In the genomic region with DNA sequence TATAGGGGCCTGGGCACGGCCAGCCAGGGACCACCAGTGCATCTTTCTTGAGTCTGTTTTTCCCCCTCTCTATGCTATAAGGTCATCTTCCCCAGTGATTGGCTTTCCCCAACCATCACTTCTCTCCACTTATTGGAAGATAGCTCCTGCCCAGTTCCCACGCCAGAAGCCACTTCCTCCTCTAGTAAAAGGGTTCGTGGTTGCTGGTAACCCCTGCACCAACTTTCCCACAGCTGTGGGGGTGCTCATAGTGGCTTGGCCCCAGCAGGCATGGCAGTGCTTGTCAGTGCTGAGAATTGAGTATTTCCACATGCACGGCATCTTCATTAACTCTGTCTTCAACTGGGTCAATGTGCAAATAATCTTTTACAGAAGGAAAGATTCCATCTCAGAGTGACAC, we compare ENCODE assay signal across 21 cellular contexts.
A peak's percentile ranks its signal among the peaks of the same experiment; 100 is the strongest.
DNase-seq lines count a peak whose midpoint lies in the region; ATAC-seq lines count a peak whose summit lies in the region.
"Had no signal": no experiment of that assay in that cellular context is flagged by ENCODE, and none has a peak within 500 bp of the region (broad histone marks: within the 10 kb centered on the region; RNA-seq: fewer than 3 reads in every experiment).

No MANE protein-coding gene starts in this region.

- peaks cover 37 to 65% (median 55%) of the 10 kb centered on the region in 10 experiments for H3K4me1 ChIP-seq in BLaER1 treated with 17β-estradiol and CSF1 and Interleukin-3, amounts not matched to agents 10 nM and 100 nM
- H3K4me1 ChIP-seq in SJCRH30: peaks cover 25% of the 10 kb centered on the region
- H3K4me1 ChIP-seq: SJSA1 had no signal

- H3K4me3 Mint-ChIP-seq in memory B cell: no peak overlapping the region
- H3K4me3 Mint-ChIP-seq: activated naive CD4-positive, alpha-beta T cell treated with anti-CD3 and anti-CD28 coated beads for 36 hours; endodermal cell; T-helper 2 cell treated with Interferon-gamma antibody and Interleukin-4, amounts not matched to agents 5 μg/mL and 100 μg/mL, for 36 hours had no signal

- H3K9ac ChIP-seq in BLaER1 treated with 17β-estradiol and CSF1 and Interleukin-3, amounts not matched to agents 10 nM and 100 nM: no peak overlapping the region
- H3K9ac ChIP-seq: parathyroid adenoma had no signal

- H3K36me3 ChIP-seq in BLaER1 treated with 17β-estradiol and CSF1 and Interleukin-3, amounts not matched to agents 10 nM and 100 nM: peaks cover 25 to 48% (median 36%) of the 10 kb centered on the region in 11 experiments
- H3K36me3 ChIP-seq in SJCRH30: no peaks in the 10 kb centered on the region; the same call in 1 of the 2 replicates
- H3K36me3 ChIP-seq: SJSA1 had no signal

- ATAC-seq in GM18502 (IDR thresholded peaks at IDR 0.05; ENCODE audit: poor library complexity, unreplicated experiment) (peak; percentile 62), memory B cell (ENCODE audit: low read depth) (no peak), HG03159 (IDR thresholded peaks at IDR 0.05; ENCODE audit: unreplicated experiment) (no peak), GM21619 (IDR thresholded peaks at IDR 0.05; ENCODE audit: unreplicated experiment) (no peak)
- ATAC-seq: K562; naive thymus-derived CD4-positive, alpha-beta T cell; PC-3 had no signal

- no peak overlapping the region for H3K4me3 ChIP-seq in BLaER1 treated with 17β-estradiol and CSF1 and Interleukin-3, amounts not matched to agents 10 nM and 100 nM
- no peak overlapping the region for H3K4me3 ChIP-seq in SJCRH30
- H3K4me3 ChIP-seq: K562, SJSA1 had no signal

- H3K4me2 ChIP-seq in BLaER1 treated with 17β-estradiol and CSF1 and Interleukin-3, amounts not matched to agents 10 nM and 100 nM: peak overlapping the region; percentile 12 to 58 (median 47); a peak in 18 of 22 replicates

- peaks cover 30% of the 10 kb centered on the region for H3K36me3 Mint-ChIP-seq in memory B cell

- H3K9me3 Mint-ChIP-seq in memory B cell: no peaks in the 10 kb centered on the region
- H3K9me3 Mint-ChIP-seq: endodermal cell had no signal

- H3K27ac ChIP-seq in BLaER1 treated with 17β-estradiol and CSF1 and Interleukin-3, amounts not matched to agents 10 nM and 100 nM: 0 out of 22 replicates have a peak overlapping the region, but pooled peaks of 1 of the 11 experiments have one; percentile 11
- no peak overlapping the region for H3K27ac ChIP-seq in SJCRH30
- H3K27ac ChIP-seq: HL-60, parathyroid adenoma, SJSA1 had no signal

- peaks cover 22 to 50% (median 40%) of the 10 kb centered on the region in 11 experiments for H3K9me3 ChIP-seq in BLaER1 treated with 17β-estradiol and CSF1 and Interleukin-3, amounts not matched to agents 10 nM and 100 nM (replicated peaks in 1 of 11)
- H3K9me3 ChIP-seq in SJCRH30 (replicated peaks): no peaks in the 10 kb centered on the region
- H3K9me3 ChIP-seq: SJSA1 had no signal

- DNase-seq in SJCRH30: peak; percentile 23 to 60
- DNase-seq in memory B cell (ENCODE audit: low spot score in 2 of 2): no peak
- DNase-seq in effector CD8-positive, alpha-beta T cell (lab: John Stamatoyannopoulos, UW): no peak
- no peak for DNase-seq in DMS79 treated with DMSO at 0.1 percent for 48 hours (lab: John Stamatoyannopoulos, UW)
- DNase-seq: activated CD4-positive, alpha-beta T cell treated with anti-CD3 and anti-CD28 coated beads for 1 hour; activated T-cell treated with anti-CD3 and anti-CD28 coated beads for 4 hours; Calu3; endodermal cell; naive thymus-derived CD4-positive, alpha-beta T cell; NCI-H1436; PC-3 had no signal

- no peaks in the 10 kb centered on the region for H3K27me3 Mint-ChIP-seq in memory B cell
- H3K27me3 Mint-ChIP-seq: naive thymus-derived CD4-positive, alpha-beta T cell had no signal

- peaks cover 0 to 69% (median 9%) of the 10 kb centered on the region in 11 experiments; a peak in 11 of 22 replicates for H4K20me1 ChIP-seq in BLaER1 treated with 17β-estradiol and CSF1 and Interleukin-3, amounts not matched to agents 10 nM and 100 nM

- no peaks in the 10 kb centered on the region for H3K27me3 ChIP-seq in BLaER1 treated with 17β-estradiol and CSF1 and Interleukin-3, amounts not matched to agents 10 nM and 100 nM
- no peaks in the 10 kb centered on the region for H3K27me3 ChIP-seq in SJCRH30
- H3K27me3 ChIP-seq: SJSA1 had no signal

- H3K4me1 Mint-ChIP-seq in memory B cell: peaks cover 24% of the 10 kb centered on the region

- H3K27ac Mint-ChIP-seq in memory B cell: peak overlapping the region; percentile 72
- H3K27ac Mint-ChIP-seq: activated naive CD4-positive, alpha-beta T cell treated with anti-CD3 and anti-CD28 coated beads for 36 hours; endodermal cell; T-helper 2 cell treated with Interferon-gamma antibody and Interleukin-4, amounts not matched to agents 5 μg/mL and 100 μg/mL, for 36 hours had no signal

Comparison
In these comparisons a context has a peak if more than half of its experiments do, and no peak if none do; other contexts are left out.
1. DNase-seq: peak in SJCRH30 (2 of 2); none in memory B cell (0 of 2), effector CD8-positive, alpha-beta T cell (single experiment) and DMS79 treated with DMSO at 0.1 percent for 48 hours (single experiment).